In the genomic region with DNA sequence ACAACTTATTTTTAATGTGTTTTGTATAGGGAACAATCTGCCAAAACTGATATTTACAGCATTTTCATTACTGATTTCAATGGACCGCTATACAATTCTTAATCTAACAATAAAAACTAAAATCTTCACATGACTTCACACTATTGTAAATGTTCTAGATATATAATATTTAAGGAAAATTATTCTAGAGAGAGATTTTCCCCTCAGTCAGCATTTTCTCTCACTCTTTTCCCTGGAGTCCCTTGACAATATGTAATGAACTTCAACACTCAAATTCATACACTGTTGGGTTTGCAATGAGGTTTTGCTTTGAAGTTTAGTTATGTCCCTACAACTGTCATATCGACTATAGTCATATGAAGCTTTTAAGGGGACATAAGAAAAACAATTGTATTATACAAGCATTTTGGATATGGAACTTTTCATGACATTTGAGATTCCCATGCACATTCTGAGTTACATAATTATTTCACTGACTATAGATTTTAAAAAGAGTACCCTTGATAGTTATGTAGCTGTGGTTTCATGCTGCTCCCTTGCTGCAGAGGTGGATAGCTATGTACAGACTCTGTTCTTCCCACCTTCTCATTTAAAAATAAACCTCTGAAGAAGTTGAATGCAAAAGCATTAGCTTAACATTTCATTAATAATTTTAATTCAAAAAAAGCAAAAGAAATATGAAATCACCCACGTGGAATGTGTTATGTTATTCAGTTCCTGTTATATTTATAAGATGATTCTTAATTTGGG, we compare ENCODE assay signal across 28 cellular contexts.
"Had no signal": no experiment of that assay in that cellular context is flagged by ENCODE, and none has a peak within 500 bp of the region (broad histone marks: within the 10 kb centered on the region; RNA-seq: fewer than 3 reads in every experiment).

No MANE protein-coding gene starts in this region.

- H3K27ac ChIP-seq: neutrophil, pancreas, prostate gland, skin epidermis, spleen, suprapubic skin, testis, tibial artery, transverse colon, upper lobe of right lung, uterus had no signal

- H3K36me3 ChIP-seq: neutrophil, pancreas, prostate gland, spleen, suprapubic skin, tibial artery, transverse colon, upper lobe of right lung, uterus had no signal

- ATAC-seq: naive thymus-derived CD8-positive, alpha-beta T cell; natural killer cell treated with Interleukin-12 subunit alpha and Interleukin-12 subunit beta and Interleukin-15 and Interleukin-18, amount 100 ng/mL, for 72 hours; pancreas; right cardiac atrium; sciatic nerve; stimulated activated memory B cell treated with anti-CD40 and anti-IgM and Interleukin-4, amounts not matched to agents 10 μg/mL and 1 μg/mL and 100 μg/mL, for 72 hours; stimulated activated naive CD8-positive, alpha-beta T cell treated with anti-CD3 and anti-CD28 coated beads, Interleukin-15, amount 100 ng/mL, for 72 hours; stimulated activated naive CD8-positive, alpha-beta T cell treated with anti-CD3 and anti-CD28 coated beads, Interleukin-15, Interleukin-2, amounts not matched to agents 100 U/mL and 50 U/mL, for 24 hours; upper lobe of right lung had no signal

- FAIRE-seq: pancreas had no signal

- H3K27me3 ChIP-seq: neutrophil, pancreas, spleen, suprapubic skin, testis, tibial artery, transverse colon, upper lobe of right lung, uterus had no signal

- H3K4me3 ChIP-seq: pancreas, prostate gland, skin epidermis, smooth muscle cell, spleen, suprapubic skin, testis, tibial artery, transverse colon, upper lobe of right lung, uterus had no signal

- DNase-seq: naive thymus-derived CD8-positive, alpha-beta T cell; nephron progenitor cell; nucleus accumbens; pancreas; right cardiac atrium; spleen; stimulated activated CD4-positive, alpha-beta T cell treated with anti-CD3 and anti-CD28 coated beads, Interleukin-12 subunit alpha, Interleukin-12 subunit beta, amount 100 ng/mL, for 4 hours; stimulated activated CD4-positive, alpha-beta T cell treated with anti-CD3 and anti-CD28 coated beads, Interleukin-1b, Interleukin-23, amount 100 ng/mL, for 48 hours; stimulated activated CD4-positive, alpha-beta T cell treated with anti-CD3 and anti-CD28 coated beads, Interleukin-4, amount 100 ng/mL, for 1 hour; stimulated activated CD4-positive, alpha-beta T cell treated with anti-CD3 and anti-CD28 coated beads, Interleukin-4, amount 100 ng/mL, for 4 hours; stimulated activated CD8-positive, alpha-beta memory T cell treated with anti-CD3 and anti-CD28 coated beads, Interleukin-4, amount 100 ng/mL, for 48 hours; stimulated activated naive CD4-positive, alpha-beta T cell; stimulated activated naive CD8-positive, alpha-beta T cell treated with anti-CD3 and anti-CD28 coated beads, Interleukin-15, amount 100 ng/mL, for 72 hours; stimulated activated naive CD8-positive, alpha-beta T cell treated with anti-CD3 and anti-CD28 coated beads, Interleukin-15, Interleukin-2, amounts not matched to agents 100 U/mL and 50 U/mL, for 24 hours; substantia nigra; testis; tibial artery; transverse colon; upper lobe of right lung; uterus had no signal

- H3K9me3 ChIP-seq: neutrophil, pancreas, prostate gland, testis, transverse colon, upper lobe of right lung, uterus had no signal

- H3K4me2 ChIP-seq: smooth muscle cell had no signal

- H3K4me1 ChIP-seq: pancreas, prostate gland, spleen, suprapubic skin, testis, transverse colon, upper lobe of right lung, uterus had no signal
